Comparison of ENCODE assay signal across 21 cellular contexts in the genomic region with DNA sequence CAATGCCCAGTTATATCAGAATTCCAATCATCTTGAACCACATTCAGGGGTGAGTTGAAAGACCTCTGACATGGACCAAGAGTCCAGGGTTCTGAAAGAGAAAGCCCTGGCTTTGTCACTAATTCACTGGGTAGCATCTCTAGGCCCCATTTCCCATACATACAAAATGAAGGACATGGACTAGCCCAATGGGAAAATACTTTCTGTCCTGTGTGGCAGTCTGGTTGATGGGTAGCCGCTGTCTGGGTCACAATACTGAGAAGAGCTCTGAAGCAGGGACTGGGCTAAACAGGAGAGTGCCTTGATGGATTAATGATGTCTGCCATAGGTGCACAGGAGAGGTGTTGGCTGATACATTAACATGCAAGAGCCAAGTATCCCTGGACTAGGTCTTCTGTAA.
"Had no signal": no experiment of that assay in that cellular context is flagged by ENCODE, and none has a peak within 500 bp of the region (broad histone marks: within the 10 kb centered on the region; RNA-seq: fewer than 3 reads in every experiment).

No MANE protein-coding gene starts in this region.

- H3K27me3 ChIP-seq: colonic mucosa, foreskin keratinocyte, gastroesophageal sphincter, heart left ventricle, hepatocyte had no signal

- H3K36me3 ChIP-seq: colonic mucosa, gastroesophageal sphincter, heart left ventricle, left ventricle myocardium inferior, lower lobe of right lung had no signal

- H3K4me1 Mint-ChIP-seq: immature natural killer cell, mesothelial cell of epicardium had no signal

- H3K27me3 Mint-ChIP-seq: dendritic cell treated with granulocyte-macrophage colony-stimulating factor and Interleukin-4, amounts not matched to agents 40 ng/mL and 50 ng/mL, for 4 days had no signal

- DNase-seq: colonic mucosa; cortex of kidney; effector CD8-positive, alpha-beta T cell; effector memory CD8-positive, alpha-beta T cell; endodermal cell; erythroblast; foreskin keratinocyte; heart left ventricle; hypothalamus; immature natural killer cell; left cardiac atrium; left ventricle myocardium inferior; lower lobe of right lung; mesenchymal stem cell; mucosa of descending colon had no signal

- H3K27ac ChIP-seq: colonic mucosa, epithelial cell of prostate, foreskin keratinocyte, gastroesophageal sphincter, heart left ventricle, hepatocyte, left ventricle myocardium inferior, lower lobe of right lung had no signal

- H3K27ac Mint-ChIP-seq: dendritic cell treated with granulocyte-macrophage colony-stimulating factor and Interleukin-4, amounts not matched to agents 40 ng/mL and 50 ng/mL, for 4 days; effector memory CD8-positive, alpha-beta T cell; endodermal cell; immature natural killer cell; mesothelial cell of epicardium had no signal

- H3K4me3 Mint-ChIP-seq: dendritic cell treated with granulocyte-macrophage colony-stimulating factor and Interleukin-4, amounts not matched to agents 40 ng/mL and 50 ng/mL, for 4 days; effector memory CD8-positive, alpha-beta T cell; endodermal cell; immature natural killer cell; mesothelial cell of epicardium had no signal

- H3K9me3 ChIP-seq: colonic mucosa, gastroesophageal sphincter, heart left ventricle, left ventricle myocardium inferior, lower lobe of right lung, mucosa of descending colon had no signal

- ATAC-seq: effector memory CD8-positive, alpha-beta T cell; esophagus mucosa; foreskin keratinocyte; gastroesophageal sphincter; heart left ventricle; left cardiac atrium; lower lobe of right lung; mucosa of descending colon had no signal

- H3K9me3 Mint-ChIP-seq: dendritic cell treated with granulocyte-macrophage colony-stimulating factor and Interleukin-4, amounts not matched to agents 40 ng/mL and 50 ng/mL, for 4 days; effector memory CD8-positive, alpha-beta T cell; endodermal cell; immature natural killer cell; mesothelial cell of epicardium had no signal

- H3K4me3 ChIP-seq: colonic mucosa, gastroesophageal sphincter, heart left ventricle, hepatocyte, left ventricle myocardium inferior, lower lobe of right lung, mucosa of descending colon had no signal

- H3K36me3 Mint-ChIP-seq: mesothelial cell of epicardium had no signal

- H3K4me1 ChIP-seq: colonic mucosa, foreskin keratinocyte, gastroesophageal sphincter, heart left ventricle, left ventricle myocardium inferior, lower lobe of right lung had no signal
